ENCODE assay signal across 15 cellular contexts in the genomic region with DNA sequence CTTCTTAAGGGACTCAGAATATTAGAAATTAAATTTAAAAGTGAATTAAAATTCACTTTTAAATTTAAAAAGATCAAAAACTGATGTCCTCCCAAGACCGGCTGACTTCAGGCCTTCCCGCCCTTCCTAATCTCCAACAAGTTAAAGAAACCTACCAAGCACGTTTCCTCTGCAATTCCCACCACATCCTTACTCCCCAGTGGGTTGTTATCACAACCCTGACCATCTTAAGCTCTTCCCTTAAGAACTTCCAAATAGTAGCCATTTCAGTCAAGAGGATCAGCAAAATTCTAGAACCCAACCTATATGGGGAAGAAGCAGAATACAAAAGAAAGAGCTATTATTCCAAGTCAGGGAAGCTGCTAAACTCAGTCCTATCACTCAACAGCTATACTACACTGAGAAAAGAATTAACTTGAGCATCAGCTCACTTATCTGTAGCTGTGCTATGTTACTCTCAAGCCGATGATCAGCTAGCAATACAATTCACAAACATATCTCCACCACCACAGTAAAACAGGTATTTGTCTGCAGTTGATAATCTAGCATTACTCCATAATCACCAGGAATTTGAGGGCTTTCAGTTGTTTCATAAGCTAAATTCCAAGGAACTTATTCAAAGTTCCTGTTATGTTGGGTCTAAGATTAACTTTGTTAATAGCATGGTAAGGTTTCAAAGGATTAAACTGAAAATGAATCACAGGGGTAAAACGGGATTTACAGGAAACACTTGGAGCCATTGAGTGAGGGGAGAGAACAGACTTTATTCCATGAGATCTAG. TPM values are rescaled to one million over a fixed set of nuclear protein-coding genes. Genes with fewer than 3 reads are reported as not detected.
DNase-seq lines count a peak whose midpoint lies in the region; ATAC-seq and TF ChIP-seq lines count a peak whose summit lies in the region.
"Had no signal": no experiment of that assay in that cellular context is flagged by ENCODE, and none has a peak within 500 bp of the region (broad histone marks: within the 10 kb centered on the region; RNA-seq: fewer than 3 reads in every experiment).

No MANE protein-coding gene starts in this region.

- H3K27ac ChIP-seq in H9 (ENCODE audit: insufficient read length, low read depth, low read length): no peak overlapping the region
- H3K27ac ChIP-seq in ascending aorta: peak overlapping the region; percentile 23 to 45
- peak overlapping the region; percentile 84 to 88 (median 86) for H3K27ac ChIP-seq in gastrocnemius medialis
- no peak overlapping the region for H3K27ac ChIP-seq in tibial artery

- no peaks in the 10 kb centered on the region for H3K9me3 Mint-ChIP-seq in H9
- H3K9me3 Mint-ChIP-seq: activated CD8-positive, alpha-beta T cell treated with anti-CD3 and anti-CD28 coated beads for 36 hours had no signal

- DNase-seq in H9 (no peak), ascending aorta (ENCODE audit: low spot score in 2 of 2) (no peak), fibroblast of pulmonary artery (ENCODE audit: low read depth) (peak; percentile 79), gastrocnemius medialis (no peak), T-helper 1 cell (no peak), tibial artery (no peak), NCI-H1092 (lab: John Stamatoyannopoulos, UW) (no peak)
- DNase-seq in activated CD4-positive, CD25-positive, alpha-beta regulatory T cell treated with anti-CD3 and anti-CD28 coated beads, Interleukin-2, amount 50 U/mL, for 72 hours: no peak
- DNase-seq: activated CD8-positive, alpha-beta T cell treated with anti-CD3 and anti-CD28 coated beads for 36 hours; activated naive CD4-positive, alpha-beta T cell treated with Interleukin-2 at 50 U/mL for 16 hours; Calu3; dorsolateral prefrontal cortex; small intestine; T-helper 9 cell had no signal

- H3K27me3 Mint-ChIP-seq in H9 (ENCODE audit: low read depth): no peaks in the 10 kb centered on the region
- H3K27me3 Mint-ChIP-seq: activated CD8-positive, alpha-beta T cell treated with anti-CD3 and anti-CD28 coated beads for 36 hours had no signal

- no peak overlapping the region for H3K4me3 Mint-ChIP-seq in H9
- H3K4me3 Mint-ChIP-seq: activated CD8-positive, alpha-beta T cell treated with anti-CD3 and anti-CD28 coated beads for 36 hours had no signal

- H3K9me3 ChIP-seq in H9 (ENCODE audit: control insufficient read depth, low read depth, low read length) (no peaks in the 10 kb centered on the region), ascending aorta (no peaks in the 10 kb centered on the region), gastrocnemius medialis (no peaks in the 10 kb centered on the region), tibial artery (no peaks in the 10 kb centered on the region)

- peaks cover 0 to 16% (median 0%) of the 10 kb centered on the region in 3 experiments; a peak in 4 of 7 replicates for H3K36me3 Mint-ChIP-seq in H9 (ENCODE audit: insufficient read depth in 1 of 3, low read depth in 3 of 3)

- H2BK12ac ChIP-seq in H9 (ENCODE audit: insufficient read length, low read depth, low read length): no peak overlapping the region

- H4K91ac ChIP-seq in H9 (ENCODE audit: insufficient read length, low read depth, low read length): no peak overlapping the region

- H3K4me3 ChIP-seq in ascending aorta: no peak overlapping the region
- H3K4me3 ChIP-seq in fibroblast of pulmonary artery (replicated peaks; ENCODE audit: low read depth, low read length): no peak overlapping the region
- no peak overlapping the region for H3K4me3 ChIP-seq in gastrocnemius medialis
- no peak overlapping the region for H3K4me3 ChIP-seq in tibial artery
- H3K4me3 ChIP-seq: dorsolateral prefrontal cortex had no signal

- H2AFZ ChIP-seq in H9 (ENCODE audit: low read length): no peak overlapping the region

- H3K4me1 ChIP-seq in H9 (ENCODE audit: insufficient read depth, low read length) (no peaks in the 10 kb centered on the region), ascending aorta (no peaks in the 10 kb centered on the region), gastrocnemius medialis (peaks cover 62 to 64% of the 10 kb centered on the region in 2 donors), tibial artery (peaks cover 0 to 5% (median 0%) of the 10 kb centered on the region in 4 donors)

- H2BK120ac ChIP-seq in H9 (ENCODE audit: low read depth, low read length, poor library complexity, severe bottlenecking): no peak overlapping the region

- ATAC-seq in gastrocnemius medialis: peak in 1 of 2 donors; percentile 21
- ATAC-seq: activated CD8-positive, alpha-beta T cell treated with anti-CD3 and anti-CD28 coated beads for 36 hours had no signal

- H3K4me1 Mint-ChIP-seq in H9: peaks cover 10% of the 10 kb centered on the region in 2 experiments

- H2BK20ac ChIP-seq in H9 (ENCODE audit: low read depth, low read length, poor library complexity, severe bottlenecking): no peak overlapping the region

- TF ChIP-seq CTCF in H9 (conservative IDR thresholded peaks at IDR 0.05) (no peak), ascending aorta (IDR thresholded peaks at IDR 0.05) (no peak), fibroblast of pulmonary artery (IDR thresholded peaks at IDR 0.05; ENCODE audit: low read length, missing control alignments) (no peak), gastrocnemius medialis (IDR thresholded peaks at IDR 0.05 in 4 of 5, conservative IDR thresholded peaks at IDR 0.05 in 1 of 5) (no peak), tibial artery (IDR thresholded peaks at IDR 0.05) (no peak)

- H3K56ac ChIP-seq in H9 (ENCODE audit: insufficient read length, low read depth, low read length): no peak overlapping the region

- no peak overlapping the region for H3K23ac ChIP-seq in H9 (ENCODE audit: insufficient read length, low read depth, low read length)

- intact Hi-C loops in ascending aorta (cut with DNase I): no loop called here
- intact Hi-C loops in gastrocnemius medialis (cut with DNase I; ENCODE audit: low total_unique reads): no loop called here
- intact Hi-C loops in tibial artery (cut with DNase I; ENCODE audit: low total_unique reads): no loop called here

- no peaks in the 10 kb centered on the region for H3K79me1 ChIP-seq in H9 (ENCODE audit: insufficient read depth, low read depth, low read length, poor library complexity, severe bottlenecking)

- H4K20me1 ChIP-seq in H9 (ENCODE audit: control insufficient read depth, insufficient read depth, insufficient read length): no peaks in the 10 kb centered on the region

- no peak overlapping the region for H4K8ac ChIP-seq in H9 (replicated peaks; ENCODE audit: insufficient read length, low read depth, low read length)

- no peak overlapping the region for H2BK5ac ChIP-seq in H9 (ENCODE audit: insufficient read length, low read length)

- H2BK15ac ChIP-seq in H9 (ENCODE audit: low read depth, low read length): no peak overlapping the region

- in situ Hi-C loops in gastrocnemius medialis (cut with MboI; ENCODE audit: low sequenced_read_pairs in 4 of 4): no loop called here

- no peaks in the 10 kb centered on the region for H3K36me3 ChIP-seq in ascending aorta
- H3K36me3 ChIP-seq in gastrocnemius medialis: peaks cover 0 to 2% of the 10 kb centered on the region in 2 donors
- H3K36me3 ChIP-seq in tibial artery: peaks cover 0 to 4% (median 0%) of the 10 kb centered on the region in 3 donors

- no peaks in the 10 kb centered on the region for H3K79me2 ChIP-seq in H9 (ENCODE audit: insufficient read depth, low read length)

- no peak overlapping the region for H4K5ac ChIP-seq in H9 (ENCODE audit: insufficient read length, low read depth, low read length)

- WGBS in H9 (ENCODE audit: extremely low coverage, insufficient read length, low lambda C conversion rate): no CpG with 5 or more reads among the region's 5 CpGs

- no peak overlapping the region for H3K4me2 ChIP-seq in H9 (ENCODE audit: insufficient read depth, insufficient read length, low read length)

- no peak overlapping the region for H3K14ac ChIP-seq in H9 (ENCODE audit: insufficient read depth, low read length)

- no peak overlapping the region for H3K9ac ChIP-seq in H9 (ENCODE audit: extremely low read depth, insufficient read length, low read length)

- no peak for TF ChIP-seq POLR2A in gastrocnemius medialis (IDR thresholded peaks at IDR 0.05)

- no peaks in the 10 kb centered on the region for H3K23me2 ChIP-seq in H9 (ENCODE audit: insufficient read length, low read depth, low read length, poor library complexity, severe bottlenecking)

- H3K27ac Mint-ChIP-seq in H9: peak overlapping the region in 2 of 3 experiments; percentile 24 to 43; a peak in 2 of 7 replicates
- H3K27ac Mint-ChIP-seq: activated CD8-positive, alpha-beta T cell treated with anti-CD3 and anti-CD28 coated beads for 36 hours had no signal

- no peak overlapping the region for H3K4ac ChIP-seq in H9 (ENCODE audit: low read depth, low read length)

- H2AK5ac ChIP-seq in H9 (ENCODE audit: insufficient read length, low read length): no peak overlapping the region

- no peaks in the 10 kb centered on the region for H3K27me3 ChIP-seq in H9 (ENCODE audit: insufficient read depth, low read length)
- no peaks in the 10 kb centered on the region for H3K27me3 ChIP-seq in ascending aorta
- no peaks in the 10 kb centered on the region for H3K27me3 ChIP-seq in gastrocnemius medialis
- H3K27me3 ChIP-seq in tibial artery: no peaks in the 10 kb centered on the region
- H3K27me3 ChIP-seq: dorsolateral prefrontal cortex had no signal

- H3K18ac ChIP-seq in H9 (ENCODE audit: insufficient read length, low read depth, low read length): no peak overlapping the region

- no peak overlapping the region for H3T11ph ChIP-seq in H9 (ENCODE audit: low read length)

RNA-seq across cellular contexts. Expression of a gene that starts 14.3 kb away (rescaled TPM):
- total RNA-seq in H9 (2021) (32.5 and 37.6 TPM in 2 replicates), ascending aorta (16.2 TPM), gastrocnemius medialis (10 to 100 TPM; 20.4 to 52.2 (median 39.5) TPM)

RNA-seq across cellular contexts. Expression of a gene that starts 28.2 kb away (rescaled TPM):
- total RNA-seq in H9 (2021) (not detected in 2 replicates), ascending aorta (not detected), gastrocnemius medialis (not detected)
- total RNA-seq: activated CD8-positive, alpha-beta T cell treated with anti-CD3 and anti-CD28 coated beads for 36 hours; Calu3; dorsolateral prefrontal cortex; temporal lobe had no signal

RNA-seq across cellular contexts. Expression of a gene that starts 49.5 kb away (rescaled TPM):
- total RNA-seq in H9 (2021) (not detected in 2 replicates), ascending aorta (not detected), gastrocnemius medialis (not detected)
- total RNA-seq: activated CD8-positive, alpha-beta T cell treated with anti-CD3 and anti-CD28 coated beads for 36 hours; Calu3; dorsolateral prefrontal cortex; temporal lobe had no signal

Comparison
In these comparisons a context has a peak if more than half of its experiments do, and no peak if none do; other contexts are left out.
1. H3K27ac ChIP-seq: peak in ascending aorta (2 of 2) and gastrocnemius medialis (4 of 4); none in H9 (single experiment) and tibial artery (0 of 2).